Comparison of ENCODE assay signal across 8 cellular contexts in the genomic region with DNA sequence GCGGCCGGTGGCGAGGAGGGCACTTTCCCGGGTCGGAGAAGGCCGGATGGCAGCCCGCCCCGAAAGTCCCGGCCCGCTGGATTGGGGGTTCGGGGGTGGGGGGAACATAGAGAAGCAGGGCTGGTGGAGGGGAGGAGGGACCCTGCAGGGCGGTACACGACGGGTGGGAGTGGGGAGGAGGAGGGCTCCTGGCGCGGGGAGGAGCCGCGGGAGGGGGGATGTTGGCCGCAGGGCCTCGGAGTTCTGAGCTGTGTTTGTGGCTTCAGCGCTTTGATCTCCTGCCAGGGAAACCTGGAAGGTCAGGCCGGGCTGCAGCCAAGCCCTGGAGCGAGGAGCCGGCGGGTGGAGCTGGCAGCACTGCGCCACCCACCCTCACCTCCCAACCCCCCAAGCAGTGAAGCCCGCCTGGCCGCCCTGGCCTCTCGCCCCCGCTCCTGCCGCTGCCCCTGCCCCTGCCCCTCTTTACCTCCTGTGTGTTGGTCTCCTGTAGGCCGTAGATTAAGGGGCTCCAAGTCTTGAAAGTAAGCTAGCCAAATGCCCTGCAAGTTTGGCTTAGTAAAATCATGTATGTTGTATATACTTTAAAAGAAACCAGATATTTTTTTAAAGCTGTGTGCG. TPM values are rescaled to one million over a fixed set of nuclear protein-coding genes. Genes with fewer than 3 reads are reported as not detected.
A peak's percentile ranks its signal among the peaks of the same experiment; 100 is the strongest.
DNase-seq lines count a peak whose midpoint lies in the region; FAIRE-seq and TF ChIP-seq lines count a peak whose summit lies in the region.

No MANE protein-coding gene starts in this region.

- no peaks in the 10 kb centered on the region for H3K27me3 Mint-ChIP-seq in astrocyte (ENCODE audit: low read depth, unreplicated experiment)

- peak overlapping the region; percentile 97 for H3K27ac ChIP-seq in astrocyte (ENCODE audit: low read depth, low read length)
- peak overlapping the region; percentile 78 to 83 for H3K27ac ChIP-seq in right atrium auricular region

- H3K4me3 ChIP-seq in BJ (ENCODE audit: low read depth, low read length) (peak overlapping the region; percentile 37), astrocyte (ENCODE audit: insufficient read depth, low read depth, low read length) (peak overlapping the region; percentile 49), right atrium auricular region (peak overlapping the region; percentile 42 to 56), lower leg skin (ENCODE audit: low read depth, poor library complexity, severe bottlenecking) (no peak overlapping the region)

- H3K4me1 ChIP-seq in astrocyte (ENCODE audit: insufficient read depth, low read length) (peaks cover 24% of the 10 kb centered on the region), right atrium auricular region (peaks cover 0 to 20% of the 10 kb centered on the region in 2 donors)

- peak overlapping the region; percentile 82 for H3K9ac ChIP-seq in astrocyte (ENCODE audit: low read length)

- no peak for FAIRE-seq in astrocyte (lab: Jason Lieb, UNC)

- DNase-seq in BJ (ENCODE audit: low read depth) (no peak), HuH-7.5 (ENCODE audit: low spot score) (peak; percentile 90), astrocyte (ENCODE audit: low read depth) (peak; percentile 87), right atrium auricular region (ENCODE audit: low spot score) (peak; percentile 72), posterior cingulate gyrus (peak in 7 of 10 donors; percentile 26 to 90 (median 52)), NCI-H2171 (lab: John Stamatoyannopoulos, UW) (no peak), NCI-H748 (lab: John Stamatoyannopoulos, UW; ENCODE audit: unreplicated experiment) (no peak), lower leg skin (ENCODE audit: low spot score in 2 of 2) (no peak)

- POLR2A ChIA-PET in BJ (lab: Charles Lee): no interaction called here

- H3K27ac Mint-ChIP-seq in astrocyte (ENCODE audit: unreplicated experiment): peak overlapping the region; percentile 99

- H3K4me3 Mint-ChIP-seq in astrocyte (ENCODE audit: unreplicated experiment): peak overlapping the region; percentile 84

- H3K36me3 ChIP-seq in BJ (ENCODE audit: control insufficient read depth, insufficient read depth, low read length) (no peaks in the 10 kb centered on the region), astrocyte (ENCODE audit: insufficient read depth, low read length) (no peaks in the 10 kb centered on the region), right atrium auricular region (no peaks in the 10 kb centered on the region)

- H3K36me3 Mint-ChIP-seq in astrocyte (ENCODE audit: low read depth, unreplicated experiment): no peaks in the 10 kb centered on the region

- no peaks in the 10 kb centered on the region for H3K9me3 ChIP-seq in astrocyte (ENCODE audit: insufficient read depth, low read depth, low read length)
- H3K9me3 ChIP-seq in right atrium auricular region: no peaks in the 10 kb centered on the region

- CTCF ChIA-PET in BJ (lab: Yijun Ruan, JAX): interaction anchor here (0.9 to 1.8 kb wide), 6 partner anchors 10 to 183 kb away, joined by 3 to 9 read pairs (median 6); no protein-coding TSS in a partner anchor

- 15 to 16% methylated on average over 30 to 33 of the region's 33 CpGs for WGBS in lower leg skin, 2 donors

- H3K9me3 Mint-ChIP-seq in astrocyte (ENCODE audit: unreplicated experiment): no peaks in the 10 kb centered on the region

- TF ChIP-seq POLR2A in lower leg skin (IDR thresholded peaks at IDR 0.05): no peak

- no peaks in the 10 kb centered on the region for H3K27me3 ChIP-seq in BJ (ENCODE audit: control insufficient read depth, insufficient read depth, low read length)
- H3K27me3 ChIP-seq in astrocyte (ENCODE audit: insufficient read depth, low read length): no peaks in the 10 kb centered on the region
- no peaks in the 10 kb centered on the region for H3K27me3 ChIP-seq in right atrium auricular region

- no peaks in the 10 kb centered on the region for H4K20me1 ChIP-seq in astrocyte (ENCODE audit: insufficient read depth, low read length)

- intact Hi-C loops in posterior cingulate gyrus (cut with DNase I): no loop called here
- intact Hi-C loops in lower leg skin (cut with DNase I; ENCODE audit: low total_unique reads): loop anchor here (5.0 kb wide), 1 partner anchor 168 kb away; no protein-coding TSS in a partner anchor

- peaks cover 21% of the 10 kb centered on the region for H3K4me1 Mint-ChIP-seq in astrocyte (ENCODE audit: low read depth, unreplicated experiment)

- H3K4me2 ChIP-seq in astrocyte (ENCODE audit: low read length): peak overlapping the region; percentile 82

- TF ChIP-seq CTCF in BJ (IDR thresholded peaks at IDR 0.05; ENCODE audit: insufficient read depth, low read depth, low read length): no peak
- no peak for TF ChIP-seq CTCF in astrocyte (IDR thresholded peaks at IDR 0.05; ENCODE audit: insufficient read depth, low read depth, low read length)
- TF ChIP-seq CTCF in right atrium auricular region (IDR thresholded peaks at IDR 0.05): no peak
- TF ChIP-seq CTCF in lower leg skin (IDR thresholded peaks at IDR 0.05): no peak

- H2AFZ ChIP-seq in astrocyte (ENCODE audit: low read depth, low read length): peak overlapping the region; percentile 37

- H3K79me2 ChIP-seq in astrocyte (ENCODE audit: insufficient read depth, low read length): no peaks in the 10 kb centered on the region

RNA-seq across cellular contexts. Expression of a gene that starts 30.9 kb away (rescaled TPM):
- polyA plus RNA-seq in BJ (2011; rRNA removed): not detected in 2 replicates
- not detected in 2 replicates for polyA minus RNA-seq in BJ (2011; rRNA and poly(A)+ RNA removed)
- total RNA-seq in astrocyte (not detected in 2 replicates), right atrium auricular region (not detected), lower leg skin (under 1 TPM in 1 of 4 donors, not detected in 3; 0.52 TPM)

RNA-seq across cellular contexts. Expression of a gene that starts 42.1 kb away (rescaled TPM):
- polyA plus RNA-seq in BJ (2011; rRNA removed): 1.6 and 2.1 TPM in 2 replicates
- polyA minus RNA-seq in BJ (2011; rRNA and poly(A)+ RNA removed): 2.6 and 3.2 TPM in 2 replicates
- total RNA-seq in astrocyte (3.3 and 5.9 TPM in 2 replicates), right atrium auricular region (10 to 100 TPM; 39.7 to 44.7 TPM), lower leg skin (10 to 100 TPM; 28.8 to 52.0 (median 48.0) TPM)

Comparison
In these comparisons a context has a peak if more than half of its experiments do, and no peak if none do; other contexts are left out.
1. DNase-seq: peak in HuH-7.5 (single experiment), astrocyte (single experiment), right atrium auricular region (single experiment) and posterior cingulate gyrus (7 of 10); none in BJ (single experiment), NCI-H2171 (single experiment), NCI-H748 (single experiment) and lower leg skin (0 of 2).